1 cellular context compared by ENCODE assay signal in the genomic region with DNA sequence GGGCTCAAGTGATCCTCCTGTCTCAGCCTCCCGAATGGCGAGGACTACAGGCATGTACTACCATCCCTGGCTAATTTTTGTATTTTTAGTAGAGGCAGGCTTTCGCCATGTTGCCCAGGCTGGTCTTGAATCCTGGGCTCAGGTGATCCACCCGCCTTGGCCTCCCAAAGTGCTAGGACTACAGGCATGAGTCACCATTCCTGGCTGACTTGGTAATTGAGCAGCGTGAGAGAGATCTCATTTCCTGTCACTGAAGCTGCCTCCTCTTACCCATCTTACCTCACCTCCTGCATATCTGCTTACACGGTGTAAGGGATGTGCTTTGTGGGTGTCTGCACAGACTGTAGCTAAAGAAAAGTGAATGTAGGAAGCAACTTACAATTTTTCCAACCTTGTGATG.
TF ChIP-seq lines count a peak whose summit lies in the region.

No MANE protein-coding gene starts in this region.

TF ChIP-seq in GM12878, 131 proteins besides CTCF, POLR2A, EP300 and RAD21:
- TF ChIP-seq RELA (IDR thresholded peaks at IDR 0.05; ENCODE audit: borderline replicate concordance, partially characterized antibody) (no peak), HDGF (IDR thresholded peaks at IDR 0.05) (no peak), EED (IDR thresholded peaks at IDR 0.05; ENCODE audit: low read depth) (peak; percentile 79), SREBF1 (IDR thresholded peaks at IDR 0.05; ENCODE audit: low read length) (no peak), SMARCA5 (IDR thresholded peaks at IDR 0.05) (no peak), GABPA (IDR thresholded peaks at IDR 0.05; ENCODE audit: low read depth) (0 out of 2 replicates have a peak, but pooled peaks have one; percentile 16), RUNX3 (IDR thresholded peaks at IDR 0.05; ENCODE audit: low read length) (peak; percentile 18; the same call in 1 of the 2 replicates), IKZF2 (IDR thresholded peaks at IDR 0.05) (peak in 1 of 2 experiments; percentile 33; a peak in 2 of 4 replicates), CREB1 (IDR thresholded peaks at IDR 0.05; ENCODE audit: low read depth) (peak; percentile 40; the same call in 1 of the 2 replicates), TCF7 (IDR thresholded peaks at IDR 0.05; ENCODE audit: borderline replicate concordance) (no peak), FOXK2 (IDR thresholded peaks at IDR 0.05) (no peak), MYC (IDR thresholded peaks at IDR 0.05; ENCODE audit: insufficient read depth, insufficient read length, insufficient replicate concordance, low read length, severe bottlenecking) (no peak), JUNB (IDR thresholded peaks at IDR 0.05) (peak; percentile 54), NFIC (IDR thresholded peaks at IDR 0.05; ENCODE audit: low read depth, low read length) (peak; percentile 35; the same call in 1 of the 2 replicates), SMAD1 (IDR thresholded peaks at IDR 0.05; ENCODE audit: low read depth, partially characterized antibody) (no peak), POLR2AphosphoS5 (IDR thresholded peaks at IDR 0.05; ENCODE audit: low read length) (0 out of 2 replicates have a peak, but pooled peaks have one; percentile 30), FOXM1 (IDR thresholded peaks at IDR 0.05; ENCODE audit: low read depth, low read length) (no peak), ESRRA (IDR thresholded peaks at IDR 0.05; ENCODE audit: low read length) (no peak), YY1 (IDR thresholded peaks at IDR 0.05; ENCODE audit: low read depth, low read length) (no peak), RAD51 (IDR thresholded peaks at IDR 0.05) (no peak)
- TF ChIP-seq, protein P1, sequence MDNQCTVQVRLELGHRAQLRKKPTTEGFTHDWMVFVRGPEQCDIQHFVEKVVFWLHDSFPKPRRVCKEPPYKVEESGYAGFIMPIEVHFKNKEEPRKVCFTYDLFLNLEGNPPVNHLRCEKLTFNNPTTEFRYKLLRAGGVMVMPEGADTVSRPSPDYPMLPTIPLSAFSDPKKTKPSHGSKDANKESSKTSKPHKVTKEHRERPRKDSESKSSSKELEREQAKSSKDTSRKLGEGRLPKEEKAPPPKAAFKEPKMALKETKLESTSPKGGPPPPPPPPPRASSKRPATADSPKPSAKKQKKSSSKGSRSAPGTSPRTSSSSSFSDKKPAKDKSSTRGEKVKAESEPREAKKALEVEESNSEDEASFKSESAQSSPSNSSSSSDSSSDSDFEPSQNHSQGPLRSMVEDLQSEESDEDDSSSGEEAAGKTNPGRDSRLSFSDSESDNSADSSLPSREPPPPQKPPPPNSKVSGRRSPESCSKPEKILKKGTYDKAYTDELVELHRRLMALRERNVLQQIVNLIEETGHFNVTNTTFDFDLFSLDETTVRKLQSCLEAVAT (IDR thresholded peaks at IDR 0.05) = 0 out of 2 replicates have a peak, but pooled peaks have one; percentile 22
- TF ChIP-seq, protein P2, sequence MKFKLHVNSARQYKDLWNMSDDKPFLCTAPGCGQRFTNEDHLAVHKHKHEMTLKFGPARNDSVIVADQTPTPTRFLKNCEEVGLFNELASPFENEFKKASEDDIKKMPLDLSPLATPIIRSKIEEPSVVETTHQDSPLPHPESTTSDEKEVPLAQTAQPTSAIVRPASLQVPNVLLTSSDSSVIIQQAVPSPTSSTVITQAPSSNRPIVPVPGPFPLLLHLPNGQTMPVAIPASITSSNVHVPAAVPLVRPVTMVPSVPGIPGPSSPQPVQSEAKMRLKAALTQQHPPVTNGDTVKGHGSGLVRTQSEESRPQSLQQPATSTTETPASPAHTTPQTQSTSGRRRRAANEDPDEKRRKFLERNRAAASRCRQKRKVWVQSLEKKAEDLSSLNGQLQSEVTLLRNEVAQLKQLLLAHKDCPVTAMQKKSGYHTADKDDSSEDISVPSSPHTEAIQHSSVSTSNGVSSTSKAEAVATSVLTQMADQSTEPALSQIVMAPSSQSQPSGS (IDR thresholded peaks at IDR 0.05; ENCODE audit: low read length) = peak; percentile 33; the same call in 1 of the 2 replicates
